19 cellular contexts compared by ENCODE assay signal in the genomic region with DNA sequence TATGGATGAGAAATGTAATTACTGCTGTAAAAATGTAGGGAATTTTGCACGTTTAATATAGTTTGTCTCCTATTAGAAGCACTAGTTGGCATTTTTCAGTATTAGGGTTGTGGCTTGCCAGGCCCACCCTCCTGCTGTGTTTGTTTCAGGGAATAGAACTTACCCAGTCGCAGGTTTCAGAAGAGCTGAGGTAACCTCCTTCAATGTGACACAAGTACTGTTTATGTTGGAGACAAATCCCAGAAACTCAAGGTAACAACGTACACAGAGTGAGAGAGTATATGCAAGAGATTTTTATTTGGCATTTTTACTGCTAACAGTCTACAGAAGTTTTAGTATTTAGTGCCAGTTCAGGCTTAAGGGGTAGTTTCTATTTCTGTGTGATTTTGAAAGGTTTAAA.
A peak's percentile ranks its signal among the peaks of the same experiment; 100 is the strongest.
DNase-seq lines count a peak whose midpoint lies in the region; ATAC-seq, FAIRE-seq and TF ChIP-seq lines count a peak whose summit lies in the region.
"Had no signal": no experiment of that assay in that cellular context is flagged by ENCODE, and none has a peak within 500 bp of the region (broad histone marks: within the 10 kb centered on the region; RNA-seq: fewer than 3 reads in every experiment).

No MANE protein-coding gene starts in this region.

- intact Hi-C loops in adrenal gland (cut with DNase I): no loop called here

- H3K79me1 ChIP-seq in trophoblast cell (ENCODE audit: low read length): peaks cover 2% of the 10 kb centered on the region

- no peak overlapping the region for H4K12ac ChIP-seq in trophoblast cell (ENCODE audit: low read depth, low read length)

- no peak overlapping the region for H4K8ac ChIP-seq in trophoblast cell (ENCODE audit: low read depth, low read length)

- H4K91ac ChIP-seq in trophoblast cell (ENCODE audit: low read depth, low read length): no peak overlapping the region

- H2BK120ac ChIP-seq in trophoblast cell (ENCODE audit: insufficient read depth, low read length, poor library complexity): no peak overlapping the region

- H3K4me3 Mint-ChIP-seq in endodermal cell: no peak overlapping the region
- no peak overlapping the region for H3K4me3 Mint-ChIP-seq in natural killer cell treated with Interleukin-12 subunit alpha and Interleukin-12 subunit beta and Interleukin-15 and Interleukin-18, amount 100 ng/mL, for 72 hours
- H3K4me3 Mint-ChIP-seq: naive thymus-derived CD4-positive, alpha-beta T cell had no signal

- H3K27ac Mint-ChIP-seq in endodermal cell: no peak overlapping the region
- no peak overlapping the region for H3K27ac Mint-ChIP-seq in natural killer cell treated with Interleukin-12 subunit alpha and Interleukin-12 subunit beta and Interleukin-15 and Interleukin-18, amount 100 ng/mL, for 72 hours
- H3K27ac Mint-ChIP-seq: naive thymus-derived CD4-positive, alpha-beta T cell had no signal

- 27 to 46% methylated on average over 2 to 3 of the region's 3 CpGs for WGBS in gastroesophageal sphincter (ENCODE audit: low coverage in 1 of 2), 2 donors
- no CpG with 5 or more reads among the region's 3 CpGs for WGBS in trophoblast cell (ENCODE audit: extremely low coverage, insufficient coverage, insufficient read length)
- WGBS in adrenal gland, 4 donors: 84 to 88% (median 87%) methylated on average over 3 of the region's 3 CpGs
- 94 to 100% methylated on average over 2 to 3 of the region's 3 CpGs for WGBS in endodermal cell (ENCODE audit: insufficient coverage in 1 of 2, insufficient read length in 1 of 2), 2 experiments

- H2BK5ac ChIP-seq in trophoblast cell (ENCODE audit: low read depth, low read length, poor library complexity): peak overlapping the region; percentile 39

- no peak for TF ChIP-seq EP300 in gastroesophageal sphincter (IDR thresholded peaks at IDR 0.05)

- ATAC-seq in gastroesophageal sphincter: no peak
- no peak for ATAC-seq in natural killer cell treated with Interleukin-12 subunit alpha and Interleukin-12 subunit beta and Interleukin-15 and Interleukin-18, amount 100 ng/mL, for 72 hours
- ATAC-seq: left colon; naive thymus-derived CD4-positive, alpha-beta T cell had no signal

- TF ChIP-seq CTCF in gastroesophageal sphincter (IDR thresholded peaks at IDR 0.05): no peak
- TF ChIP-seq CTCF in adrenal gland (IDR thresholded peaks at IDR 0.05): no peak
- TF ChIP-seq CTCF in endodermal cell (conservative IDR thresholded peaks at IDR 0.05): no peak

- H3K27me3 ChIP-seq in gastroesophageal sphincter (no peaks in the 10 kb centered on the region), trophoblast cell (ENCODE audit: insufficient read depth, low read length) (no peaks in the 10 kb centered on the region), adrenal gland (no peaks in the 10 kb centered on the region), endodermal cell (ENCODE audit: control insufficient read depth, insufficient read depth, low read length, poor library complexity, severe bottlenecking) (peaks cover 18% of the 10 kb centered on the region)

- H3K79me2 ChIP-seq in trophoblast cell (ENCODE audit: control insufficient read depth, insufficient read depth, low read length, poor library complexity): no peaks in the 10 kb centered on the region

- peaks cover 32% of the 10 kb centered on the region for H3K27me3 Mint-ChIP-seq in endodermal cell (ENCODE audit: insufficient read depth)
- H3K27me3 Mint-ChIP-seq in natural killer cell treated with Interleukin-12 subunit alpha and Interleukin-12 subunit beta and Interleukin-15 and Interleukin-18, amount 100 ng/mL, for 72 hours: no peaks in the 10 kb centered on the region
- H3K27me3 Mint-ChIP-seq: naive thymus-derived CD4-positive, alpha-beta T cell had no signal

- no peak overlapping the region for H3K14ac ChIP-seq in trophoblast cell (ENCODE audit: low read length)

- H2BK12ac ChIP-seq in trophoblast cell (ENCODE audit: low read length): peak overlapping the region; percentile 43

- H3K27ac ChIP-seq in gastroesophageal sphincter (peak overlapping the region; percentile 40 to 70 (median 68)), trophoblast cell (ENCODE audit: low read depth, low read length) (peak overlapping the region; percentile 57), adrenal gland (no peak overlapping the region), endodermal cell (ENCODE audit: low read depth, low read length) (no peak overlapping the region)
- H3K27ac ChIP-seq: HL-60 had no signal

- no peak overlapping the region for H3K23ac ChIP-seq in trophoblast cell (ENCODE audit: low read length)

- H2AFZ ChIP-seq in trophoblast cell (ENCODE audit: insufficient read depth, low read length, poor library complexity): no peak overlapping the region

- H3K4me1 Mint-ChIP-seq in endodermal cell: peaks cover 12% of the 10 kb centered on the region
- H3K4me1 Mint-ChIP-seq in natural killer cell treated with Interleukin-12 subunit alpha and Interleukin-12 subunit beta and Interleukin-15 and Interleukin-18, amount 100 ng/mL, for 72 hours (ENCODE audit: low read depth in 2 of 2): peaks cover 0 to under 1% of the 10 kb centered on the region in 2 donors
- H3K4me1 Mint-ChIP-seq: naive thymus-derived CD4-positive, alpha-beta T cell had no signal

- no peak overlapping the region for H3K4ac ChIP-seq in trophoblast cell (ENCODE audit: low read depth, low read length)

- H3K36me3 ChIP-seq in gastroesophageal sphincter: no peaks in the 10 kb centered on the region
- H3K36me3 ChIP-seq in trophoblast cell (ENCODE audit: control insufficient read depth in 1 of 2, insufficient read depth in 2 of 2, low read length in 2 of 2): peaks cover 3 to 5% of the 10 kb centered on the region in 2 experiments
- H3K36me3 ChIP-seq in adrenal gland (replicated peaks in 1 of 2): no peaks in the 10 kb centered on the region
- no peaks in the 10 kb centered on the region for H3K36me3 ChIP-seq in endodermal cell (ENCODE audit: control insufficient read depth, insufficient read depth, low read length)

- peaks cover 0 to 13% (median 0%) of the 10 kb centered on the region in 3 donors for H3K9me3 ChIP-seq in gastroesophageal sphincter
- H3K9me3 ChIP-seq in trophoblast cell (ENCODE audit: insufficient read depth, low read depth, low read length): peaks cover 6% of the 10 kb centered on the region
- peaks cover 0 to 8% (median 0%) of the 10 kb centered on the region in 3 donors for H3K9me3 ChIP-seq in adrenal gland (replicated peaks in 1 of 3)
- peaks cover 51% of the 10 kb centered on the region for H3K9me3 ChIP-seq in endodermal cell (ENCODE audit: control insufficient read depth, low read length)

- no peak overlapping the region for H2AK5ac ChIP-seq in trophoblast cell (ENCODE audit: low read length)

- TF ChIP-seq POLR2A in H54 (IDR thresholded peaks at IDR 0.05; ENCODE audit: low read depth, low read length): no peak
- no peak for TF ChIP-seq POLR2A in gastroesophageal sphincter (IDR thresholded peaks at IDR 0.05)
- no peak for TF ChIP-seq POLR2A in adrenal gland (IDR thresholded peaks at IDR 0.05)

- peaks cover 45% of the 10 kb centered on the region for H3K9me3 Mint-ChIP-seq in endodermal cell
- H3K9me3 Mint-ChIP-seq in natural killer cell treated with Interleukin-12 subunit alpha and Interleukin-12 subunit beta and Interleukin-15 and Interleukin-18, amount 100 ng/mL, for 72 hours: peaks cover 13% of the 10 kb centered on the region

- no peak overlapping the region for H3K4me2 ChIP-seq in trophoblast cell (ENCODE audit: low read length)

- H3K4me1 ChIP-seq in gastroesophageal sphincter (peaks cover 0 to 42% (median 14%) of the 10 kb centered on the region in 3 donors), trophoblast cell (ENCODE audit: control insufficient read depth in 1 of 2, insufficient read depth in 2 of 2, low read length in 2 of 2) (no peaks in the 10 kb centered on the region), adrenal gland (replicated peaks in 1 of 2) (no peaks in the 10 kb centered on the region), endodermal cell (ENCODE audit: control insufficient read depth, insufficient read depth, low read length) (peaks cover 6% of the 10 kb centered on the region)

- peak; percentile 27 for FAIRE-seq in H54 (lab: Jason Lieb, UNC)

- H3K4me3 ChIP-seq in gastroesophageal sphincter (no peak overlapping the region), trophoblast cell (ENCODE audit: low read depth, low read length) (no peak overlapping the region), adrenal gland (no peak overlapping the region), endodermal cell (ENCODE audit: low read length) (no peak overlapping the region)

- H3K9ac ChIP-seq in trophoblast cell (ENCODE audit: low read length) (no peak overlapping the region), endodermal cell (ENCODE audit: extremely low read depth, low read length, poor library complexity, severe bottlenecking) (no peak overlapping the region)

- no peak for DNase-seq in H54 (ENCODE audit: insufficient read length, low spot score)
- peak; percentile 7 for DNase-seq in amniotic epithelial cell (ENCODE audit: low read depth)
- no peak for DNase-seq in trophoblast cell
- no peak for DNase-seq in adrenal gland
- no peak for DNase-seq in GM19238 (ENCODE audit: insufficient read length, low spot score)
- no peak for DNase-seq in endodermal cell
- no peak for DNase-seq in natural killer cell treated with Interleukin-12 subunit alpha and Interleukin-12 subunit beta and Interleukin-15 and Interleukin-18, amount 100 ng/mL, for 72 hours (ENCODE audit: low spot score)
- DNase-seq: activated gamma-delta T cell treated with Interleukin-2 at 50 U/mL for 16 hours; anterior cingulate cortex; hypothalamus; KBM-7; left colon; naive thymus-derived CD4-positive, alpha-beta T cell; NCI-H1417 treated with DMSO at 0.1 percent for 48 hours; NCI-H2227 treated with DMSO at 0.1 percent for 48 hours; NK-92 treated with Interleukin-12 subunit alpha and Interleukin-12 subunit beta, amount 100 ng/mL, for 24 hours; stimulated activated CD4-positive, alpha-beta T cell treated with anti-CD3 and anti-CD28 coated beads, Interleukin-15, amount 100 ng/mL, for 24 hours had no signal

- no peak overlapping the region for H3K18ac ChIP-seq in trophoblast cell (ENCODE audit: low read length)

- H3K36me3 Mint-ChIP-seq in endodermal cell (ENCODE audit: low read depth): peaks cover 27% of the 10 kb centered on the region
- peaks cover 27% of the 10 kb centered on the region for H3K36me3 Mint-ChIP-seq in natural killer cell treated with Interleukin-12 subunit alpha and Interleukin-12 subunit beta and Interleukin-15 and Interleukin-18, amount 100 ng/mL, for 72 hours

Comparison
In these comparisons a context has a peak if more than half of its experiments do, and no peak if none do; other contexts are left out.
1. H3K27ac ChIP-seq: peak in gastroesophageal sphincter (4 of 4) and trophoblast cell (single experiment); none in adrenal gland (0 of 5) and endodermal cell (single experiment).